In the genomic region with DNA sequence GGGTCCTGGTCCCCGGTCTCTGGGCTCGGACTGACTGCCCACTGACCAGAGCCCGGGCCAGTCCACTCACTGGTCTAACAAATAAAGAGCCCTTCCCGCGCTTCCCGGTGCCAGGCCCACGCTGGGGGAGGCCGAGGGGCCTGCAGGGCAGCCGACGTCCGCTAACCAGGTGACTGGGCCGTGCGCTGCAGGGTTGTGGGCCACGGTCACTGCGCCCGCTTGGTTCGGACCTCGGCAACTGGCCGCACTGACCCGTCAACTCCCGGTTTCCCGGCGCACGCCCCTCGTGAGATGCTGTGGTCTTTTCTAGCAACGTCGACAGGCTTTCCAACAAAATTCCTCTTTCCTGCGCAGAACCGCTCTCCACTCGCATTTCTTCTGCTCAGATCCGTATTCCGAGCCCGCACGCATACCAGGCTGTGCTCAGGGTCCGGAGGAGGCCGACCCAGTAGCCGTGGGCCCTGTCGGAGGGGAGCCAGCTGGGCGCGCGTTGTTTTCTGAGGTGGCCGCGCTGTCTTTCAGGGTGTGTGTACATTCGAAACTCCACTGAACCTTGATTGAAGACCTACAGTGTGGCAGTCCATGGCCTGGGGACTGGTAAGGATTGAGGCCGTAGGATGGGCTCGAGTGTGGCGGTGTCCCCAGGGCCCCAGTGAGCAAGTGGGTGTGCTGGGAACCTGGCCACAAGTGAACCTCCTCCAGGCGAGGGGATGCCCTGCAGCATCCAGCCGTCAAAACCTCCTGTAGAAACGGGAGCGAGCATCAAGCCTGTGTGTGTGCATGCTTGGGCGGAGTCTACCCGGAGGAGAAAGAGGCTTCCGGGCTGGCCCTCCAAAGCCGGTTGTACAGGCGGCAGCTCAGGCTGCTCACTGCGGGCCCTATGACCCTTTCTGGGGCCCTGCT, we compare ENCODE assay signal across 8 cellular contexts. TPM values are rescaled to one million over a fixed set of nuclear protein-coding genes. Genes with fewer than 3 reads are reported as not detected.
DNase-seq lines count a peak whose midpoint lies in the region; ATAC-seq and TF ChIP-seq lines count a peak whose summit lies in the region.

No MANE protein-coding gene starts in this region.

- no peaks in the 10 kb centered on the region for H3K9me3 Mint-ChIP-seq in activated T-cell treated with anti-CD3 and anti-CD28 coated beads, Interleukin-2, amount 50 U/mL, for 24 hours

- DNase-seq in activated T-cell treated with anti-CD3 and anti-CD28 coated beads, Interleukin-2, amount 50 U/mL, for 24 hours, result peak; percentile 34
- DNase-seq in activated T-cell treated with anti-CD3 and anti-CD28 coated beads, Interleukin-2, amount 50 U/mL, for 48 hours, result no peak
- peak; percentile 10 for DNase-seq in PC-3
- peak; percentile 25 to 59 (median 49) for DNase-seq in mucosa of descending colon
- no peak for DNase-seq in G401 (ENCODE audit: low spot score)

- intact Hi-C loops in PC-3 (cut with micrococcal nuclease), result loop anchor here (10.0 kb wide), 1 partner anchor 150 kb away; a partner anchor contains a TSS
- intact Hi-C loops in mucosa of descending colon (cut with DNase I, micrococcal nuclease), result no loop called here

- H3K4me2 ChIP-seq in PC-3 (ENCODE audit: low read length), result peak overlapping the region; percentile 89

- H3K27ac ChIP-seq in PC-3 (ENCODE audit: low read length), result no peak overlapping the region
- H3K27ac ChIP-seq in ectodermal cell (ENCODE audit: insufficient read depth, low read depth, low read length, poor library complexity, severe bottlenecking), result peak overlapping the region; percentile 11

- 0 out of 2 replicates have a peak, but pooled peaks cover 5% of the 10 kb centered on the region for H3K36me3 ChIP-seq in PC-3 (ENCODE audit: low read depth, low read length)
- H3K36me3 ChIP-seq in ectodermal cell (ENCODE audit: control insufficient read depth, insufficient read depth, low read length), result no peaks in the 10 kb centered on the region
- H3K36me3 ChIP-seq in mucosa of descending colon (ENCODE audit: low read depth), result no peaks in the 10 kb centered on the region

- H4K20me1 ChIP-seq in PC-3 (ENCODE audit: low read length), result peaks cover 26% of the 10 kb centered on the region

- POLR2A ChIA-PET in PC-3 (lab: Charles Lee; ENCODE audit: unreplicated experiment), result no interaction called here

- H3K27me3 Mint-ChIP-seq in activated T-cell treated with anti-CD3 and anti-CD28 coated beads, Interleukin-2, amount 50 U/mL, for 24 hours, result no peaks in the 10 kb centered on the region

- peak overlapping the region; percentile 73 for H3K27ac Mint-ChIP-seq in activated T-cell treated with anti-CD3 and anti-CD28 coated beads, Interleukin-2, amount 50 U/mL, for 24 hours

- ATAC-seq in PC-3 (no peak), mucosa of descending colon (no peak), GM21447 (IDR thresholded peaks at IDR 0.05; ENCODE audit: unreplicated experiment) (no peak), HG03108 (IDR thresholded peaks at IDR 0.05; ENCODE audit: unreplicated experiment) (no peak)

- no peaks in the 10 kb centered on the region for H3K9me3 ChIP-seq in PC-3 (ENCODE audit: low read length)
- H3K9me3 ChIP-seq in ectodermal cell (ENCODE audit: control insufficient read depth, low read length), result no peaks in the 10 kb centered on the region
- no peaks in the 10 kb centered on the region for H3K9me3 ChIP-seq in mucosa of descending colon

- no peaks in the 10 kb centered on the region for H3K27me3 ChIP-seq in PC-3 (ENCODE audit: low read length)
- no peaks in the 10 kb centered on the region for H3K27me3 ChIP-seq in ectodermal cell (ENCODE audit: control insufficient read depth, insufficient read depth, low read length, poor library complexity, severe bottlenecking)

- H3K79me2 ChIP-seq in PC-3 (ENCODE audit: low read length), result peaks cover 73% of the 10 kb centered on the region

- no TSS peak for BruUV-seq in PC-3 (replicated peaks; lab: Mats Ljungman, UMichigan)

- peak overlapping the region; percentile 76 for H3K4me3 Mint-ChIP-seq in activated T-cell treated with anti-CD3 and anti-CD28 coated beads, Interleukin-2, amount 50 U/mL, for 24 hours

- peaks cover 38% of the 10 kb centered on the region for H3K36me3 Mint-ChIP-seq in activated T-cell treated with anti-CD3 and anti-CD28 coated beads, Interleukin-2, amount 50 U/mL, for 24 hours (ENCODE audit: low read depth)

- CTCF ChIA-PET in PC-3 (lab: Charles Lee), result no interaction called here

- peaks cover 52% of the 10 kb centered on the region for H3K4me1 ChIP-seq in PC-3 (ENCODE audit: insufficient read depth, low read length)
- peaks cover 32% of the 10 kb centered on the region for H3K4me1 ChIP-seq in ectodermal cell (ENCODE audit: control insufficient read depth, insufficient read depth, low read length)
- H3K4me1 ChIP-seq in mucosa of descending colon (ENCODE audit: low read depth), result peaks cover 31% of the 10 kb centered on the region

- TF ChIP-seq CTCF in PC-3 (conservative IDR thresholded peaks at IDR 0.05; ENCODE audit: low read depth, low read length) (no peak), mucosa of descending colon (IDR thresholded peaks at IDR 0.05) (no peak)

- H3K9ac ChIP-seq in PC-3 (ENCODE audit: low read length), result peak overlapping the region; percentile 73

- peak overlapping the region; percentile 85 for H2AFZ ChIP-seq in PC-3 (ENCODE audit: low read length)

- no peaks in the 10 kb centered on the region for H3F3A ChIP-seq in PC-3 (ENCODE audit: low read length, unreplicated experiment)

- WGBS in ectodermal cell, 2 experiments, result 68 to 69% methylated on average over 57 of the region's 57 CpGs

- no peaks in the 10 kb centered on the region for H3K9me2 ChIP-seq in PC-3 (replicated peaks; ENCODE audit: low read length)

- in situ Hi-C loops in G401 (cut with HindIII; ENCODE audit: low sequenced_read_pairs), result no loop called here

- H3K4me3 ChIP-seq in PC-3 (ENCODE audit: low read length), result peak overlapping the region; percentile 74
- H3K4me3 ChIP-seq in ectodermal cell (ENCODE audit: insufficient read depth, low read depth, low read length), result peak overlapping the region; percentile 54
- H3K4me3 ChIP-seq in mucosa of descending colon, result peak overlapping the region; percentile 9

- H3K4me1 Mint-ChIP-seq in activated T-cell treated with anti-CD3 and anti-CD28 coated beads, Interleukin-2, amount 50 U/mL, for 24 hours (ENCODE audit: low read depth), result peaks cover 41% of the 10 kb centered on the region

RNA-seq across cellular contexts. Expression of a gene that starts 0.9 kb away (rescaled TPM):
- total RNA-seq in PC-3 (2014; rRNA removed) (229 and 263 TPM in 2 replicates), mucosa of descending colon (10 to 100 TPM in 2 of 3 donors, 1 to 10 TPM in 1; 5.7 to 20.2 (median 17.2) TPM)
- 412 TPM for polyA plus RNA-seq in ectodermal cell (2013, experiment 1 of 4)
- 418 TPM for polyA plus RNA-seq in ectodermal cell (2013, experiment 2 of 4)
- polyA plus RNA-seq in ectodermal cell (2013, experiment 3 of 4), result 326 TPM
- polyA plus RNA-seq in ectodermal cell (2013, experiment 4 of 4), result 332 TPM
- 36.9 and 53.2 TPM in 2 replicates for total RNA-seq in G401 (2014; rRNA removed; shearing (Covaris generic))

RNA-seq across cellular contexts. Expression of a gene that starts 1.9 kb away (rescaled TPM):
- total RNA-seq in PC-3 (2014; rRNA removed), result 14.5 and 26.1 TPM in 2 replicates
- 38.8 TPM for polyA plus RNA-seq in ectodermal cell (2013, experiment 1 of 4)
- polyA plus RNA-seq in ectodermal cell (2013, experiment 2 of 4), result 30.7 TPM
- polyA plus RNA-seq in ectodermal cell (2013, experiment 3 of 4), result 27.2 TPM
- polyA plus RNA-seq in ectodermal cell (2013, experiment 4 of 4), result 36.9 TPM
- 10 to 100 TPM; 16.1 to 18.1 (median 17.1) TPM for total RNA-seq in mucosa of descending colon
- 4.2 and 48.9 TPM in 2 replicates for total RNA-seq in G401 (2014; rRNA removed; shearing (Covaris generic))

RNA-seq across cellular contexts. Expression of a gene that starts 39.4 kb away (rescaled TPM):
- total RNA-seq in PC-3 (2014; rRNA removed) (0.33 TPM in 1 of 2 replicates, not detected in the other), mucosa of descending colon (100 to 1,000 TPM in 2 of 3 donors, 10 to 100 TPM in 1; 51.7 to 187 (median 145) TPM)
- polyA plus RNA-seq in ectodermal cell (2013, experiment 1 of 4), result not detected
- 0.12 TPM for polyA plus RNA-seq in ectodermal cell (2013, experiment 2 of 4)
- 0.27 TPM for polyA plus RNA-seq in ectodermal cell (2013, experiment 3 of 4)
- 0.28 TPM for polyA plus RNA-seq in ectodermal cell (2013, experiment 4 of 4)
- not detected in 2 replicates for total RNA-seq in G401 (2014; rRNA removed; shearing (Covaris generic))

Comparison
In these comparisons a context has a peak if more than half of its experiments do, and no peak if none do; other contexts are left out.
1. DNase-seq: peak in activated T-cell treated with anti-CD3 and anti-CD28 coated beads, Interleukin-2, amount 50 U/mL, for 24 hours (single experiment), PC-3 (single experiment) and mucosa of descending colon (3 of 3); none in activated T-cell treated with anti-CD3 and anti-CD28 coated beads, Interleukin-2, amount 50 U/mL, for 48 hours (0 of 2) and G401 (single experiment).
2. H3K4me3 ChIP-seq: peak in every context shown above with its lines; median percentile 74 in PC-3; 54 in ectodermal cell; 9 in mucosa of descending colon.
3. RNA of a gene that starts 39.4 kb away (total RNA-seq): 51.7 to 187 TPM in mucosa of descending colon; 0.33 TPM in PC-3 and not detected in G401; every median in the first group is over 10 times any median in the second.